20 cellular contexts compared by ENCODE assay signal in genomic region chr2:68912732-68913131, GRCh38. TPM values are rescaled to one million over a fixed set of nuclear protein-coding genes. Genes with fewer than 3 reads are reported as not detected.
DNase-seq lines count a peak whose midpoint lies in the region; ATAC-seq and TF ChIP-seq lines count a peak whose summit lies in the region.
"Had no signal": no experiment of that assay in that cellular context is flagged by ENCODE, and none has a peak within 500 bp of the region (broad histone marks: within the 10 kb centered on the region; RNA-seq: fewer than 3 reads in every experiment).

No MANE protein-coding gene starts in this region.

- TF ChIP-seq POLR2A in NB4 (IDR thresholded peaks at IDR 0.05; ENCODE audit: extremely low read depth, insufficient read length): no peak

- intact Hi-C loops in activated CD8-positive, alpha-beta T cell treated with anti-CD3 and anti-CD28 coated beads for 36 hours (cut with micrococcal nuclease): loop anchor here (5.0 kb wide), 2 partner anchors 80 to 425 kb away; no protein-coding TSS in a partner anchor

- TF ChIP-seq CTCF in NB4 (IDR thresholded peaks at IDR 0.05; ENCODE audit: low read depth, low read length): no peak
- TF ChIP-seq CTCF in activated CD8-positive, alpha-beta T cell treated with anti-CD3 and anti-CD28 coated beads for 36 hours (IDR thresholded peaks at IDR 0.05): no peak

- peaks cover 27% of the 10 kb centered on the region for H3K4me1 Mint-ChIP-seq in activated CD8-positive, alpha-beta T cell treated with anti-CD3 and anti-CD28 coated beads for 36 hours (ENCODE audit: low read depth)
- peaks cover 28% of the 10 kb centered on the region for H3K4me1 Mint-ChIP-seq in stimulated activated effector memory CD8-positive, alpha-beta T cell treated with anti-CD3 and anti-CD28 coated beads, Interleukin-12 subunit alpha, Interleukin-12 subunit beta, amount 100 ng/mL, for 72 hours

- no peaks in the 10 kb centered on the region for H3K27me3 Mint-ChIP-seq in activated CD8-positive, alpha-beta T cell treated with anti-CD3 and anti-CD28 coated beads for 36 hours
- H3K27me3 Mint-ChIP-seq: activated naive CD4-positive, alpha-beta T cell treated with anti-CD3 and anti-CD28 coated beads, Interleukin-2, amount 50 U/mL, for 24 hours; IgD-negative memory B cell had no signal

- H3K4me3 Mint-ChIP-seq in activated CD8-positive, alpha-beta T cell treated with anti-CD3 and anti-CD28 coated beads for 36 hours: no peak overlapping the region
- H3K4me3 Mint-ChIP-seq in stimulated activated effector memory CD8-positive, alpha-beta T cell treated with anti-CD3 and anti-CD28 coated beads, Interleukin-12 subunit alpha, Interleukin-12 subunit beta, amount 100 ng/mL, for 72 hours: no peak overlapping the region
- H3K4me3 Mint-ChIP-seq: activated naive CD4-positive, alpha-beta T cell treated with anti-CD3 and anti-CD28 coated beads, Interleukin-2, amount 50 U/mL, for 24 hours; IgD-negative memory B cell; WTC11 had no signal

- H3K9me3 Mint-ChIP-seq in activated CD8-positive, alpha-beta T cell treated with anti-CD3 and anti-CD28 coated beads for 36 hours: no peaks in the 10 kb centered on the region
- H3K9me3 Mint-ChIP-seq in stimulated activated effector memory CD8-positive, alpha-beta T cell treated with anti-CD3 and anti-CD28 coated beads, Interleukin-12 subunit alpha, Interleukin-12 subunit beta, amount 100 ng/mL, for 72 hours: no peaks in the 10 kb centered on the region
- H3K9me3 Mint-ChIP-seq: activated naive CD4-positive, alpha-beta T cell treated with anti-CD3 and anti-CD28 coated beads, Interleukin-2, amount 50 U/mL, for 24 hours; IgD-negative memory B cell had no signal

- H3K27ac Mint-ChIP-seq in activated CD8-positive, alpha-beta T cell treated with anti-CD3 and anti-CD28 coated beads for 36 hours: no peak overlapping the region
- no peak overlapping the region for H3K27ac Mint-ChIP-seq in stimulated activated effector memory CD8-positive, alpha-beta T cell treated with anti-CD3 and anti-CD28 coated beads, Interleukin-12 subunit alpha, Interleukin-12 subunit beta, amount 100 ng/mL, for 72 hours
- H3K27ac Mint-ChIP-seq: activated naive CD4-positive, alpha-beta T cell treated with anti-CD3 and anti-CD28 coated beads, Interleukin-2, amount 50 U/mL, for 24 hours; IgD-negative memory B cell; WTC11 had no signal

- no peaks in the 10 kb centered on the region for H3K36me3 Mint-ChIP-seq in activated CD8-positive, alpha-beta T cell treated with anti-CD3 and anti-CD28 coated beads for 36 hours (ENCODE audit: low read depth)
- H3K36me3 Mint-ChIP-seq in stimulated activated effector memory CD8-positive, alpha-beta T cell treated with anti-CD3 and anti-CD28 coated beads, Interleukin-12 subunit alpha, Interleukin-12 subunit beta, amount 100 ng/mL, for 72 hours: no peaks in the 10 kb centered on the region
- H3K36me3 Mint-ChIP-seq: activated naive CD4-positive, alpha-beta T cell treated with anti-CD3 and anti-CD28 coated beads, Interleukin-2, amount 50 U/mL, for 24 hours; IgD-negative memory B cell; WTC11 had no signal

- CTCF ChIA-PET in activated CD8-positive, alpha-beta T cell treated with anti-CD3 and anti-CD28 coated beads for 36 hours (lab: Charles Lee): interaction anchor here (1.3 to 3.9 kb wide), 6 partner anchors 13 to 449 kb away, joined by 3 to 39 read pairs (median 10); no protein-coding TSS in a partner anchor

- POLR2A ChIA-PET in activated CD8-positive, alpha-beta T cell treated with anti-CD3 and anti-CD28 coated beads for 36 hours (lab: Charles Lee): interaction anchor here (1.0 kb wide), 2 partner anchors 8 to 148 kb away, joined by 3 to 4 read pairs; no protein-coding TSS in a partner anchor

- peak; percentile 22 for ATAC-seq in activated CD8-positive, alpha-beta T cell treated with anti-CD3 and anti-CD28 coated beads for 36 hours
- peak; percentile 77 for ATAC-seq in stimulated activated effector memory CD8-positive, alpha-beta T cell treated with anti-CD3 and anti-CD28 coated beads, Interleukin-12 subunit alpha, Interleukin-12 subunit beta, amount 100 ng/mL, for 72 hours
- no peak for ATAC-seq in GM18519 (IDR thresholded peaks at IDR 0.05; ENCODE audit: low FRiP score, unreplicated experiment)
- ATAC-seq: gastroesophageal sphincter, WTC11 had no signal

- H3K4me3 ChIP-seq in NB4 (ENCODE audit: low read depth, low read length): no peak overlapping the region
- H3K4me3 ChIP-seq: gastroesophageal sphincter, sigmoid colon had no signal

- peak; percentile 35 to 38 for DNase-seq in activated T-cell treated with anti-CD3 and anti-CD28 coated beads, Interleukin-2, amount 50 U/mL, for 48 hours
- DNase-seq in activated T-cell treated with anti-CD3 and anti-CD28 coated beads, Interleukin-2, amount 50 U/mL, for 1 hour: no peak
- DNase-seq in NB4 (ENCODE audit: low read depth) (peak; percentile 75), retina (no peak), NCI-H1105 treated with DMSO at 0.1 percent for 48 hours (lab: John Stamatoyannopoulos, UW) (no peak)
- peak; percentile 75 for DNase-seq in activated CD8-positive, alpha-beta T cell treated with anti-CD3 and anti-CD28 coated beads for 36 hours
- DNase-seq in stimulated activated effector memory CD8-positive, alpha-beta T cell treated with anti-CD3 and anti-CD28 coated beads, Interleukin-12 subunit alpha, Interleukin-12 subunit beta, amount 100 ng/mL, for 72 hours (ENCODE audit: low spot score in 2 of 2): peak in 1 of 2 donors; percentile 71
- DNase-seq: Calu3, GOT3, mesenchymal stem cell, NCI-H187 treated with DMSO at 0.1 percent for 48 hours, SHP77, sigmoid colon, substantia nigra had no signal

RNA-seq across cellular contexts. Expression of gene GKN2, which starts 40.0 kb away (rescaled TPM):
- total RNA-seq in activated CD8-positive, alpha-beta T cell treated with anti-CD3 and anti-CD28 coated beads for 36 hours: not detected
- total RNA-seq: Calu3, cardiac septum, gastroesophageal sphincter, sigmoid colon, WTC11 had no signal

RNA-seq across cellular contexts. Expression of gene BMP10, which starts 41.5 kb away (rescaled TPM):
- total RNA-seq in activated CD8-positive, alpha-beta T cell treated with anti-CD3 and anti-CD28 coated beads for 36 hours: not detected
- total RNA-seq: Calu3, sigmoid colon, WTC11 had no signal

Comparison
In these comparisons a context has a peak if more than half of its experiments do, and no peak if none do; other contexts are left out.
1. DNase-seq: peak in activated T-cell treated with anti-CD3 and anti-CD28 coated beads, Interleukin-2, amount 50 U/mL, for 48 hours (2 of 2), NB4 (single experiment) and activated CD8-positive, alpha-beta T cell treated with anti-CD3 and anti-CD28 coated beads for 36 hours (single experiment); none in activated T-cell treated with anti-CD3 and anti-CD28 coated beads, Interleukin-2, amount 50 U/mL, for 1 hour (single experiment), retina (single experiment) and NCI-H1105 treated with DMSO at 0.1 percent for 48 hours (single experiment).